8 cellular contexts compared by ENCODE assay signal in the genomic region with DNA sequence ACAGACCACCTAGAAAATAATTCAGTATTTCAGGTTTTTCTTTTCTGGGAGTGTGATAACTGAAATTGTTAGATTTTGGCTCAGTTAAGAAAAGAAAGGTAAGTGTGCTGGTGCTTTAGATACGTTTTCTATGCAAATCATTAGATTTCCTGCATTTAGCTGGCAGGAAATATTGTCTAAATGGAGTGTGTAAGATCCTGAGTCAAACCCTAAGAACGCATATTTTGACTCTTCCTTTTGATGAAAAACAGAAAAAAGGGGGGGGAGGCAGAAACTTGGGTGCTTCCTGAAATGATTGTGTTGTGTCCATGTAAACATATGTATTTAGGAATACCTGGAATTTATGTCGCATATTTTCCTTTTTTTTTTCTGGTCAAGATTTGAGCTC. TPM values are rescaled to one million over a fixed set of nuclear protein-coding genes. Genes with fewer than 3 reads are reported as not detected.
DNase-seq lines count a peak whose midpoint lies in the region; ATAC-seq and TF ChIP-seq lines count a peak whose summit lies in the region.

No MANE protein-coding gene starts in this region.

- H3K4me3 Mint-ChIP-seq in progenitor cell of endocrine pancreas (ENCODE audit: low read depth): peak overlapping the region; percentile 80

- H3K27ac Mint-ChIP-seq in progenitor cell of endocrine pancreas: peak overlapping the region; percentile 63

- H3K27me3 Mint-ChIP-seq in progenitor cell of endocrine pancreas: no peaks in the 10 kb centered on the region

- H3K36me3 Mint-ChIP-seq in progenitor cell of endocrine pancreas (ENCODE audit: insufficient read depth): no peaks in the 10 kb centered on the region

- H3K4me3 ChIP-seq in GM06990 (replicated peaks; ENCODE audit: low read depth, low read length) (peak overlapping the region; percentile 81), SJCRH30 (peak overlapping the region; percentile 78), esophagus (ENCODE audit: low read depth in 1 of 2, low read length in 2 of 2) (peak overlapping the region; percentile 83 to 87)

- H3K9me3 ChIP-seq in SJCRH30 (replicated peaks) (no peaks in the 10 kb centered on the region), esophagus (ENCODE audit: control insufficient read depth in 2 of 2, insufficient read depth in 1 of 2, low read depth in 1 of 2, low read length in 1 of 2) (no peaks in the 10 kb centered on the region)

- H3K36me3 ChIP-seq in GM06990 (ENCODE audit: control insufficient read depth, insufficient read depth, low read length) (no peaks in the 10 kb centered on the region; the same call in 1 of the 2 replicates), SJCRH30 (no peaks in the 10 kb centered on the region), esophagus (ENCODE audit: control insufficient read depth in 2 of 2, insufficient read depth in 2 of 2, low read length in 1 of 2) (no peaks in the 10 kb centered on the region)

- no peak for DNase-seq in GM06990 (ENCODE audit: extremely low read depth, insufficient read length)
- DNase-seq in SJCRH30: no peak
- no peak for DNase-seq in progenitor cell of endocrine pancreas (ENCODE audit: low spot score, unreplicated experiment)
- no peak for DNase-seq in NCI-H187 (lab: John Stamatoyannopoulos, UW)
- no peak for DNase-seq in KG1 (lab: John Stamatoyannopoulos, UW)

- H3K4me1 ChIP-seq in SJCRH30 (peaks cover 6% of the 10 kb centered on the region), esophagus (ENCODE audit: control insufficient read depth in 2 of 2, insufficient read depth in 2 of 2, low read length in 1 of 2) (peaks cover 0 to 7% of the 10 kb centered on the region in 2 donors)

- 9 to 17% methylated on average over 3 of the region's 3 CpGs for WGBS in esophagus, 2 donors

- no peak overlapping the region for H3K27ac ChIP-seq in SJCRH30
- H3K27ac ChIP-seq in esophagus (ENCODE audit: low read depth in 2 of 2, low read length in 1 of 2): peak overlapping the region in 1 of 2 donors; percentile 98

- no peak for ATAC-seq in GM21825 (IDR thresholded peaks at IDR 0.05; ENCODE audit: unreplicated experiment)
- no peak for ATAC-seq in esophagus mucosa

- H3K27me3 ChIP-seq in GM06990 (replicated peaks; ENCODE audit: control insufficient read depth, insufficient read depth, low read length) (no peaks in the 10 kb centered on the region), SJCRH30 (no peaks in the 10 kb centered on the region), esophagus (ENCODE audit: control insufficient read depth in 1 of 2, insufficient read depth in 2 of 2, low read length in 2 of 2) (no peaks in the 10 kb centered on the region)

- peaks cover 52% of the 10 kb centered on the region for H3K4me1 Mint-ChIP-seq in progenitor cell of endocrine pancreas (ENCODE audit: low read depth)

- no peak for TF ChIP-seq CTCF in GM06990 (IDR thresholded peaks at IDR 0.05; ENCODE audit: insufficient read depth, low read length, poor library complexity, severe bottlenecking)
- TF ChIP-seq CTCF in progenitor cell of endocrine pancreas (IDR thresholded peaks at IDR 0.05; ENCODE audit: unreplicated experiment): no peak

- no peaks in the 10 kb centered on the region for H3K9me3 Mint-ChIP-seq in progenitor cell of endocrine pancreas (ENCODE audit: low read depth)

RNA-seq across cellular contexts. Expression of gene GRK5, which starts 1.2 kb away (rescaled TPM):
- total RNA-seq in SJCRH30 (2014; rRNA removed; shearing (Covaris generic)): 4.4 and 4.7 TPM in 2 replicates
- polyA plus RNA-seq in esophagus: 1 to 10 TPM; 3.1 to 5.2 TPM
- total RNA-seq in progenitor cell of endocrine pancreas (21.6 and 23.0 TPM in 2 replicates), esophagus mucosa (3.7 TPM)

RNA-seq across cellular contexts. Expression of gene PRDX3, which starts 29.9 kb away (rescaled TPM):
- total RNA-seq in SJCRH30 (2014; rRNA removed; shearing (Covaris generic)): 235 and 239 TPM in 2 replicates
- 10 to 100 TPM; 40.8 to 82.2 TPM for polyA plus RNA-seq in esophagus
- total RNA-seq in progenitor cell of endocrine pancreas (116 and 117 TPM in 2 replicates), esophagus mucosa (72.1 TPM)

RNA-seq across cellular contexts. Expression of gene SFXN4, which starts 43.0 kb away (rescaled TPM):
- 31.4 and 32.1 TPM in 2 replicates for total RNA-seq in SJCRH30 (2014; rRNA removed; shearing (Covaris generic))
- 10 to 100 TPM; 20.8 to 22.7 TPM for polyA plus RNA-seq in esophagus
- total RNA-seq in progenitor cell of endocrine pancreas: 25.7 and 27.2 TPM in 2 replicates
- 18.3 TPM for total RNA-seq in esophagus mucosa
